ENCODE assay signal across 1 cellular context in the genomic region with DNA sequence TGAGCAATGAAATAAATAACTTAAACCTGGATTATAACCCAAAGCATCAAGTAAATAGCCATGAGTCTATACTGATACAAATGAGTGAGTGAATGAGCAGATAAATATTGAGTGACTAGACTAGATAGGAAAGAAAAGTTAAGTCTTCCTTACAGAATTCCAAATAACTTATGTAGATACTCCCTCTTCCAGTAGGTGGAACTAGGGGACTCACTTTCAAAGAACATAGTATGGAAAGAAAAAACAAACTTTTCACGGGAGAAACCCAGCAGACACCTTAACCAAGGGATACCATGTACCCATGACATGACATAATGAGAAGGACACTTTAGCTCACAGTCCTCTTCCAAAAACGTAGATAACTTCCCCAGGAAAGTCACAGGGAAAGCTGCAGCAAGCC.
TF ChIP-seq lines count a peak whose summit lies in the region.

No MANE protein-coding gene starts in this region.

TF ChIP-seq in HepG2, 621 proteins besides CTCF, POLR2A, EP300 and RAD21:
- TF ChIP-seq SNAPC5 (CRISPR knock-in tag; IDR thresholded peaks at IDR 0.05; ENCODE audit: borderline replicate concordance) (no peak), SIX4 (CRISPR knock-in tag; IDR thresholded peaks at IDR 0.05) (no peak), ZNF615 (CRISPR knock-in tag; IDR thresholded peaks at IDR 0.05; ENCODE audit: borderline replicate concordance) (no peak), ZNF343 (CRISPR knock-in tag; IDR thresholded peaks at IDR 0.05) (no peak), ZNF639 (CRISPR knock-in tag; conservative IDR thresholded peaks at IDR 0.05) (no peak), POLR2AphosphoS5 (IDR thresholded peaks at IDR 0.05; ENCODE audit: low read depth, low read length) (no peak), SP1 (IDR thresholded peaks at IDR 0.05) (no peak), SP1 (CRISPR knock-in tag; IDR thresholded peaks at IDR 0.05) (no peak), ZKSCAN8 (CRISPR knock-in tag; IDR thresholded peaks at IDR 0.05; ENCODE audit: borderline replicate concordance) (no peak), GPN1 (CRISPR knock-in tag; IDR thresholded peaks at IDR 0.05; ENCODE audit: borderline replicate concordance) (no peak), ZNF879 (CRISPR knock-in tag; IDR thresholded peaks at IDR 0.05) (no peak), FOXC1 (CRISPR knock-in tag; IDR thresholded peaks at IDR 0.05; ENCODE audit: borderline replicate concordance) (no peak), ZNF143 (CRISPR knock-in tag; IDR thresholded peaks at IDR 0.05) (no peak), TARDBP (CRISPR knock-in tag; IDR thresholded peaks at IDR 0.05) (no peak)
